In genomic region chr1:54794401-54795099, GRCh38 we compare ENCODE assay signal across 10 cellular contexts. TPM values are rescaled to one million over a fixed set of nuclear protein-coding genes. Genes with fewer than 3 reads are reported as not detected.
DNase-seq lines count a peak whose midpoint lies in the region; ATAC-seq, FAIRE-seq and TF ChIP-seq lines count a peak whose summit lies in the region.
"Had no signal": no experiment of that assay in that cellular context is flagged by ENCODE, and none has a peak within 500 bp of the region (broad histone marks: within the 10 kb centered on the region; RNA-seq: fewer than 3 reads in every experiment).

No MANE protein-coding gene starts in this region.

- 7 to 50% (median 34%) methylated on average over 3 of the region's 3 CpGs for WGBS in small intestine, 3 donors

- peaks cover 5 to 17% of the 10 kb centered on the region in 2 donors for H3K4me1 ChIP-seq in small intestine (ENCODE audit: control insufficient read depth in 2 of 2, insufficient read depth in 1 of 2, low read depth in 1 of 2, low read length in 1 of 2)

- no peaks in the 10 kb centered on the region for H3K9me3 ChIP-seq in small intestine (ENCODE audit: control insufficient read depth, low read depth)

- H3K36me3 ChIP-seq in small intestine (ENCODE audit: control insufficient read depth in 2 of 2, insufficient read depth in 2 of 2, low read length in 2 of 2): peaks cover 0 to 2% of the 10 kb centered on the region in 2 donors

- TF ChIP-seq CTCF in RWPE1 (conservative IDR thresholded peaks at IDR 0.05; ENCODE audit: low read depth): no peak

- ATAC-seq in GM21825 (IDR thresholded peaks at IDR 0.05; ENCODE audit: unreplicated experiment): no peak
- ATAC-seq in GM21717 (IDR thresholded peaks at IDR 0.05; ENCODE audit: unreplicated experiment): no peak

- peak overlapping the region; percentile 30 for H3K27ac ChIP-seq in RWPE1
- H3K27ac ChIP-seq in small intestine (ENCODE audit: low read depth in 1 of 2, low read length in 1 of 2): peak overlapping the region; percentile 95

- DNase-seq in NCI-H2227 (lab: John Stamatoyannopoulos, UW; ENCODE audit: unreplicated experiment): peak; percentile 14
- DNase-seq in NCI-H2227 treated with DMSO at 0.1 percent for 48 hours (lab: John Stamatoyannopoulos, UW): no peak
- DNase-seq in RWPE1 (ENCODE audit: low spot score): no peak
- DNase-seq in hepatic stellate cell (ENCODE audit: low spot score): peak; percentile 78
- peak; percentile 93 for DNase-seq in small intestine
- no peak for DNase-seq in T-helper 9 cell
- DNase-seq: 8988T, NCI-H524 had no signal

- FAIRE-seq in small intestine (lab: Jason Lieb, UNC): no peak

- H3K4me3 ChIP-seq in small intestine (ENCODE audit: low read depth in 1 of 2, low read length in 2 of 2): no peak overlapping the region

- POLR2A ChIA-PET in RWPE1 (lab: Yijun Ruan, JAX; ENCODE audit: low non-redundant PET): interaction anchor here (0.6 kb wide), 1 partner anchor 227 kb away, joined by 15 read pairs; no protein-coding TSS in a partner anchor

- CTCF ChIA-PET in RWPE1 (lab: Yijun Ruan, JAX): interaction anchor here (0.6 kb wide), 2 partner anchors 32 to 282 kb away, joined by 3 to 5 read pairs; no protein-coding TSS in a partner anchor

- no peaks in the 10 kb centered on the region for H3K27me3 ChIP-seq in small intestine (ENCODE audit: control insufficient read depth in 2 of 2, insufficient read depth in 2 of 2, low read length in 2 of 2)

RNA-seq across cellular contexts. Expression of gene TTC22, which starts 6.6 kb away (rescaled TPM):
- polyA plus RNA-seq in small intestine: 10 to 100 TPM; 10.7 to 27.5 (median 20.0) TPM

RNA-seq across cellular contexts. Expression of gene PARS2, which starts 30.2 kb away (rescaled TPM):
- 1 to 10 TPM; 2.5 to 4.8 (median 3.0) TPM for polyA plus RNA-seq in small intestine

Comparison
In these comparisons a context has a peak if more than half of its experiments do, and no peak if none do; other contexts are left out.
1. DNase-seq: peak in NCI-H2227 (single experiment), hepatic stellate cell (single experiment) and small intestine (single experiment); none in NCI-H2227 treated with DMSO at 0.1 percent for 48 hours (single experiment), RWPE1 (single experiment) and T-helper 9 cell (single experiment).